ENCODE assay signal across 8 cellular contexts in genomic region chr14:55446127-55446736, GRCh38. TPM values are rescaled to one million over a fixed set of nuclear protein-coding genes. Genes with fewer than 3 reads are reported as not detected.
DNase-seq lines count a peak whose midpoint lies in the region; ATAC-seq and TF ChIP-seq lines count a peak whose summit lies in the region.

No MANE protein-coding gene starts in this region.

- ATAC-seq in naive B cell (ENCODE audit: low read depth in 2 of 2) (peak; percentile 48 to 65), HG02763 (IDR thresholded peaks at IDR 0.05; ENCODE audit: unreplicated experiment) (no peak)

- H3K27me3 Mint-ChIP-seq in activated CD4-positive, alpha-beta memory T cell treated with anti-CD3 and anti-CD28 coated beads, Interleukin-2, amount 10 ng/mL, durations not matched to agents 7 days and 5 days: no peaks in the 10 kb centered on the region
- peaks cover 0 to 5% (median 4%) of the 10 kb centered on the region in 3 donors for H3K27me3 Mint-ChIP-seq in naive B cell

- no peak for TF ChIP-seq POLR2A in thyroid gland (IDR thresholded peaks at IDR 0.05)

- no peak overlapping the region for H3K27ac Mint-ChIP-seq in activated CD4-positive, alpha-beta memory T cell treated with anti-CD3 and anti-CD28 coated beads, Interleukin-2, amount 10 ng/mL, durations not matched to agents 7 days and 5 days
- peak overlapping the region in 1 of 6 donors; percentile 50 for H3K27ac Mint-ChIP-seq in naive B cell

- H3K4me3 Mint-ChIP-seq in activated CD4-positive, alpha-beta memory T cell treated with anti-CD3 and anti-CD28 coated beads, Interleukin-2, amount 10 ng/mL, durations not matched to agents 7 days and 5 days: no peak overlapping the region
- no peak overlapping the region for H3K4me3 Mint-ChIP-seq in naive B cell

- CTCF ChIA-PET in activated CD4-positive, alpha-beta memory T cell treated with anti-CD3 and anti-CD28 coated beads, Interleukin-2, amount 10 ng/mL, durations not matched to agents 7 days and 5 days (lab: Charles Lee): interaction anchor here (0.6 to 3.6 kb wide), 28 partner anchors 11 to 1091 kb away, joined by 3 to 30 read pairs (median 3); no protein-coding TSS in a partner anchor

- H3K36me3 ChIP-seq in thyroid gland: no peaks in the 10 kb centered on the region

- no peaks in the 10 kb centered on the region for H3K9me3 ChIP-seq in thyroid gland

- H3K27me3 ChIP-seq in HL-60 (ENCODE audit: insufficient read depth, poor library complexity, severe bottlenecking) (no peaks in the 10 kb centered on the region), thyroid gland (no peaks in the 10 kb centered on the region)

- DNase-seq in D341Med (ENCODE audit: low spot score) (peak; percentile 70), HL-60 (ENCODE audit: low read depth in 1 of 2, low spot score in 1 of 2) (peak; percentile 43 to 69), NCI-H69 (lab: John Stamatoyannopoulos, UW) (peak; percentile 90), epithelial cell of prostate (ENCODE audit: low read depth, low spot score) (no peak), naive B cell (peak; percentile 41), thyroid gland (peak; percentile 72 to 79)
- peak; percentile 52 for DNase-seq in activated CD4-positive, alpha-beta memory T cell treated with anti-CD3 and anti-CD28 coated beads, Interleukin-2, amount 10 ng/mL, durations not matched to agents 7 days and 5 days

- POLR2A ChIA-PET in activated CD4-positive, alpha-beta memory T cell treated with anti-CD3 and anti-CD28 coated beads, Interleukin-2, amount 10 ng/mL, durations not matched to agents 7 days and 5 days (lab: Charles Lee): interaction anchor here (1.0 to 1.2 kb wide), 2 partner anchors 92 to 133 kb away, joined by 3 read pairs; partner anchors contain the start of gene KTN1

- H3K36me3 Mint-ChIP-seq in activated CD4-positive, alpha-beta memory T cell treated with anti-CD3 and anti-CD28 coated beads, Interleukin-2, amount 10 ng/mL, durations not matched to agents 7 days and 5 days (ENCODE audit: low read depth): no peaks in the 10 kb centered on the region
- no peaks in the 10 kb centered on the region for H3K36me3 Mint-ChIP-seq in naive B cell

- no peak overlapping the region for H3K27ac ChIP-seq in HL-60 (replicated peaks)
- peak overlapping the region; percentile 60 for H3K27ac ChIP-seq in epithelial cell of prostate
- peak overlapping the region in 1 of 3 donors; percentile 2 for H3K27ac ChIP-seq in thyroid gland

- no peaks in the 10 kb centered on the region for H3K4me1 Mint-ChIP-seq in activated CD4-positive, alpha-beta memory T cell treated with anti-CD3 and anti-CD28 coated beads, Interleukin-2, amount 10 ng/mL, durations not matched to agents 7 days and 5 days
- H3K4me1 Mint-ChIP-seq in naive B cell: no peaks in the 10 kb centered on the region

- H3K4me3 ChIP-seq in HL-60 (replicated peaks; ENCODE audit: insufficient read depth, low read length): no peak overlapping the region
- H3K4me3 ChIP-seq in thyroid gland (replicated peaks in 1 of 3): no peak overlapping the region

- intact Hi-C loops in thyroid gland (cut with DNase I): no loop called here

- peaks cover 0 to 34% of the 10 kb centered on the region in 2 donors for H3K4me1 ChIP-seq in thyroid gland

- H3K9me3 Mint-ChIP-seq in activated CD4-positive, alpha-beta memory T cell treated with anti-CD3 and anti-CD28 coated beads, Interleukin-2, amount 10 ng/mL, durations not matched to agents 7 days and 5 days: no peaks in the 10 kb centered on the region
- no peaks in the 10 kb centered on the region for H3K9me3 Mint-ChIP-seq in naive B cell

- WGBS in thyroid gland, 2 donors: 26 to 30% methylated on average over 5 of the region's 5 CpGs

- TF ChIP-seq CTCF in HL-60 (IDR thresholded peaks at IDR 0.05; ENCODE audit: insufficient read depth, low read length): peak; percentile 41
- TF ChIP-seq CTCF in thyroid gland (IDR thresholded peaks at IDR 0.05): peak; percentile 27 to 77 (median 56)

RNA-seq across cellular contexts. Expression of gene TBPL2, which starts 5.8 kb away (rescaled TPM):
- total RNA-seq in activated CD4-positive, alpha-beta memory T cell treated with anti-CD3 and anti-CD28 coated beads, Interleukin-2, amount 10 ng/mL, durations not matched to agents 7 days and 5 days: not detected
- not detected for polyA plus RNA-seq in naive B cell (ENCODE audit: low read depth in 6 of 6)
- not detected for total RNA-seq in thyroid gland

RNA-seq across cellular contexts. Expression of gene ATG14, which starts 34.6 kb away (rescaled TPM):
- total RNA-seq in activated CD4-positive, alpha-beta memory T cell treated with anti-CD3 and anti-CD28 coated beads, Interleukin-2, amount 10 ng/mL, durations not matched to agents 7 days and 5 days: 1 to 10 TPM; 5.5 TPM
- polyA plus RNA-seq in naive B cell (ENCODE audit: low read depth in 6 of 6): 1 to 10 TPM; 2.0 to 5.1 (median 4.4) TPM
- 10 to 100 TPM; 13.3 to 22.2 (median 19.1) TPM for total RNA-seq in thyroid gland
